In the genomic region with DNA sequence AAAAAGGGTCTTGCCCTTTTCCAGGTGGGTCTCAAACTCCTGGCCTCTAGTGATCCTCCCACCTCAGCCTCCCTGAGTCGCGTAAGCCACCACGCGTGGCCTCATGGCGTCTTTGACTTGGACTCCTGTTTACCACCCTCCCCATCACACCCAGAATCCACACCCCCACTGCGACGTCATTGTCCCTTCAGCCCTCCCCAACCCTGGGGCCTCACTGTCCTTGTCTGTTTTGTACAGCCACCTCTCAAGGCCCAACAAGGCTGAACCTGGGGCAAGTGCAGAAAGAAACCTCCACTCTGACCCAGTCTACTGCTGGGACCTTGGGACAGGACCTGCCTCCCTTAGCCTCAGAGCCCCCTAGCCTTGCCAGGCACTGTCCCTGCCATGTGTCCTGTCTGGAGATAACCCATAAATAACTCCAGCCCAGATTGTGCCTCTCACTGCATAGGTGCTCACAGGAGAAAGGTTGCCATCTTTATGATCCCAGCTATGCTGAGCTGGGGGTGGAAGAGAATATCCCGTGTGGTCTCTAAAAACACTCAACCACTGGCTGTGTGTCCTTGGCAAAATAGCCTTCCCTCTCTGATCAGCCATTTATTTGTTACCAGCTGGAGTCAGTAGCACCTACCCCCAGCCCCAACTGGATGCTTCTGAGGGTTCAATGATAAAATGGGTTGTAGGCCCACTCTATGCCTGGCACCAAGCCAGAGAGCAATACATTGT, we compare ENCODE assay signal across 10 cellular contexts. TPM values are rescaled to one million over a fixed set of nuclear protein-coding genes. Genes with fewer than 3 reads are reported as not detected.
DNase-seq lines count a peak whose midpoint lies in the region; ATAC-seq and TF ChIP-seq lines count a peak whose summit lies in the region.
"Had no signal": no experiment of that assay in that cellular context is flagged by ENCODE, and none has a peak within 500 bp of the region (broad histone marks: within the 10 kb centered on the region; RNA-seq: fewer than 3 reads in every experiment).

No MANE protein-coding gene starts in this region.

- H3K27ac Mint-ChIP-seq in CD8-positive, alpha-beta memory T cell, result peak overlapping the region in 7 of 8 donors; percentile 34 to 90 (median 78)
- H3K27ac Mint-ChIP-seq in brain, result peak overlapping the region in 3 of 5 experiments; percentile 35 to 78 (median 41)

- no peaks in the 10 kb centered on the region for H3K27me3 ChIP-seq in CD8-positive, alpha-beta memory T cell (ENCODE audit: insufficient read depth, low read length, poor library complexity, severe bottlenecking)
- H3K27me3 ChIP-seq in H7 (ENCODE audit: control insufficient read depth, insufficient read depth, low read length) (peaks cover 16% of the 10 kb centered on the region), osteoblast (ENCODE audit: insufficient read depth, low read length) (no peaks in the 10 kb centered on the region)
- H3K27me3 ChIP-seq: body of pancreas had no signal

- no peaks in the 10 kb centered on the region for H4K20me1 ChIP-seq in osteoblast (ENCODE audit: insufficient read depth, low read length)

- no peaks in the 10 kb centered on the region for H3K9me3 ChIP-seq in CD8-positive, alpha-beta memory T cell (ENCODE audit: low read length)
- no peaks in the 10 kb centered on the region for H3K9me3 ChIP-seq in osteoblast (ENCODE audit: low read depth, low read length)
- H3K9me3 ChIP-seq: body of pancreas, mucosa of descending colon had no signal

- peak overlapping the region in 2 of 7 donors; percentile 54 to 58 for H3K4me3 Mint-ChIP-seq in CD8-positive, alpha-beta memory T cell
- no peak overlapping the region for H3K4me3 Mint-ChIP-seq in brain

- TF ChIP-seq CTCF in brain (conservative IDR thresholded peaks at IDR 0.05), result no peak
- no peak for TF ChIP-seq CTCF in osteoblast (IDR thresholded peaks at IDR 0.05; ENCODE audit: extremely low read depth, low read depth, low read length)
- no peak for TF ChIP-seq CTCF in omental fat pad (IDR thresholded peaks at IDR 0.05)

- H3K36me3 Mint-ChIP-seq in CD8-positive, alpha-beta memory T cell, result peaks cover 0 to 25% (median 2%) of the 10 kb centered on the region in 3 donors
- H3K36me3 Mint-ChIP-seq in brain, result peaks cover 48% of the 10 kb centered on the region

- H3K9me3 Mint-ChIP-seq in CD8-positive, alpha-beta memory T cell, result no peaks in the 10 kb centered on the region
- peaks cover 0 to 3% (median 0%) of the 10 kb centered on the region in 5 experiments for H3K9me3 Mint-ChIP-seq in brain

- peaks cover 9% of the 10 kb centered on the region for H3K4me1 ChIP-seq in CD8-positive, alpha-beta memory T cell (ENCODE audit: insufficient read depth, low read length)
- H3K4me1 ChIP-seq in osteoblast (ENCODE audit: insufficient read depth, low read length), result peaks cover 23% of the 10 kb centered on the region

- peaks cover 4% of the 10 kb centered on the region for H3K79me2 ChIP-seq in osteoblast (ENCODE audit: insufficient read depth, low read length)

- no peak overlapping the region for H3K4me2 ChIP-seq in osteoblast (ENCODE audit: insufficient read depth, low read length)

- no peak for ATAC-seq in omental fat pad (ENCODE audit: low FRiP score)
- ATAC-seq: body of pancreas, mucosa of descending colon had no signal

- no peak for DNase-seq in CD8-positive, alpha-beta memory T cell
- peak; percentile 24 for DNase-seq in H7
- peak; percentile 85 for DNase-seq in osteoblast (ENCODE audit: insufficient read length, low spot score, missing footprints)
- no peak for DNase-seq in omental fat pad (ENCODE audit: low spot score)
- DNase-seq in GM19240 (ENCODE audit: insufficient read length, low spot score), result no peak
- no peak for DNase-seq in activated gamma-delta T cell treated with Interleukin-2 at 50 U/mL for 16 hours
- DNase-seq: mucosa of descending colon, NCI-H187 had no signal

- H3K27me3 Mint-ChIP-seq in CD8-positive, alpha-beta memory T cell, result no peaks in the 10 kb centered on the region
- H3K27me3 Mint-ChIP-seq in brain, result peaks cover 21% of the 10 kb centered on the region

- CTCF ChIA-PET in CD8-positive, alpha-beta memory T cell (lab: Charles Lee), result interaction anchor here (1.0 to 2.5 kb wide), 4 partner anchors 13 to 114 kb away, joined by 3 to 7 read pairs (median 4); no protein-coding TSS in a partner anchor

- no peak overlapping the region for H3K27ac ChIP-seq in CD8-positive, alpha-beta memory T cell (ENCODE audit: low read depth, low read length)
- H3K27ac ChIP-seq in osteoblast (ENCODE audit: low read depth, low read length), result no peak overlapping the region

- no peak overlapping the region for H3K4me3 ChIP-seq in CD8-positive, alpha-beta memory T cell (ENCODE audit: low read length)
- H3K4me3 ChIP-seq in H7 (ENCODE audit: insufficient read depth, low read depth, low read length) (no peak overlapping the region), osteoblast (ENCODE audit: insufficient read depth, low read length) (no peak overlapping the region)
- H3K4me3 ChIP-seq: body of pancreas, mucosa of descending colon had no signal

- POLR2A ChIA-PET in CD8-positive, alpha-beta memory T cell (lab: Charles Lee), result no interaction called here

- no peak overlapping the region for H2AFZ ChIP-seq in osteoblast (ENCODE audit: low read length)

- H3K36me3 ChIP-seq in CD8-positive, alpha-beta memory T cell (ENCODE audit: insufficient read depth, low read length), result no peaks in the 10 kb centered on the region
- H3K36me3 ChIP-seq in H7 (replicated peaks; ENCODE audit: control insufficient read depth, insufficient read depth, low read length) (peaks cover 1% of the 10 kb centered on the region), osteoblast (ENCODE audit: insufficient read depth, low read length) (peaks cover 24% of the 10 kb centered on the region)

- peaks cover 0 to 20% (median 11%) of the 10 kb centered on the region in 3 donors for H3K4me1 Mint-ChIP-seq in CD8-positive, alpha-beta memory T cell
- H3K4me1 Mint-ChIP-seq in brain, result peaks cover 7% of the 10 kb centered on the region

RNA-seq across cellular contexts. Expression of a gene that starts 1.8 kb away (rescaled TPM):
- 10 to 100 TPM; 33.3 to 34.5 TPM for total RNA-seq in CD8-positive, alpha-beta memory T cell
- polyA plus RNA-seq in CD8-positive, alpha-beta memory T cell, result 10.9 TPM
- total RNA-seq in H7 (2014; rRNA removed; shearing (Covaris generic)), result 47.3 and 53.4 TPM in 2 replicates
- polyA plus RNA-seq in brain (ENCODE audit: insufficient read depth, low read depth, low replicate concordance), result 55.7 TPM
- total RNA-seq in osteoblast, result 110 and 126 TPM in 2 replicates
- total RNA-seq in omental fat pad, result 100 to 1,000 TPM in 2 of 4 donors, 10 to 100 TPM in 2; 74.8 to 466 (median 148) TPM

RNA-seq across cellular contexts. Expression of a gene that starts 18.8 kb away (rescaled TPM):
- total RNA-seq in CD8-positive, alpha-beta memory T cell, result 10 to 100 TPM; 17.7 to 17.9 TPM
- 5.7 TPM for polyA plus RNA-seq in CD8-positive, alpha-beta memory T cell
- total RNA-seq in H7 (2014; rRNA removed; shearing (Covaris generic)), result 26.7 and 29.0 TPM in 2 replicates
- polyA plus RNA-seq in brain (ENCODE audit: insufficient read depth, low read depth, low replicate concordance), result 30.0 TPM
- total RNA-seq in osteoblast (25.7 and 28.0 TPM in 2 replicates), omental fat pad (10 to 100 TPM in 1 of 4 donors, 1 to 10 TPM in 3; 6.3 to 11.7 (median 7.4) TPM)

RNA-seq across cellular contexts. Expression of a gene that starts 21.3 kb away (rescaled TPM):
- 10 to 100 TPM; 24.2 to 24.6 TPM for total RNA-seq in CD8-positive, alpha-beta memory T cell
- polyA plus RNA-seq in CD8-positive, alpha-beta memory T cell, result 12.6 TPM
- total RNA-seq in H7 (2014; rRNA removed; shearing (Covaris generic)), result 29.2 and 45.0 TPM in 2 replicates
- polyA plus RNA-seq in brain (ENCODE audit: insufficient read depth, low read depth, low replicate concordance), result 19.0 TPM
- total RNA-seq in osteoblast (8.3 and 9.4 TPM in 2 replicates), omental fat pad (10 to 100 TPM; 19.6 to 29.7 (median 22.5) TPM)

RNA-seq across cellular contexts. Expression of a gene that starts 32.1 kb away (rescaled TPM):
- 1 to 10 TPM; 2.9 to 3.8 TPM for total RNA-seq in CD8-positive, alpha-beta memory T cell
- 0.59 TPM for polyA plus RNA-seq in CD8-positive, alpha-beta memory T cell
- total RNA-seq in H7 (2014; rRNA removed; shearing (Covaris generic)), result 6.1 and 8.6 TPM in 2 replicates
- polyA plus RNA-seq in brain (ENCODE audit: insufficient read depth, low read depth, low replicate concordance), result 184 TPM
- total RNA-seq in osteoblast (0.72 and 1.8 TPM in 2 replicates), omental fat pad (1 to 10 TPM in 1 of 4 donors, under 1 TPM in 1, not detected in 2; 0.63 to 2.0 TPM)

RNA-seq across cellular contexts. Expression of a gene that starts 54.5 kb away (rescaled TPM):
- total RNA-seq in CD8-positive, alpha-beta memory T cell, result not detected
- polyA plus RNA-seq in CD8-positive, alpha-beta memory T cell, result not detected
- 0.52 and 1.4 TPM in 2 replicates for total RNA-seq in H7 (2014; rRNA removed; shearing (Covaris generic))
- 0.25 TPM for polyA plus RNA-seq in brain (ENCODE audit: insufficient read depth, low read depth, low replicate concordance)
- total RNA-seq in osteoblast, result under 0.01 TPM in 1 of 2 replicates, not detected in the other
- 1 to 10 TPM in 1 of 4 donors, under 1 TPM in 2, not detected in 1; 0.12 to 1.5 (median 0.63) TPM for total RNA-seq in omental fat pad

Comparison
In these comparisons a context has a peak if more than half of its experiments do, and no peak if none do; other contexts are left out.
1. DNase-seq: peak in H7 (single experiment) and osteoblast (single experiment); none in CD8-positive, alpha-beta memory T cell (0 of 5), omental fat pad (single experiment), GM19240 (single experiment) and activated gamma-delta T cell treated with Interleukin-2 at 50 U/mL for 16 hours (single experiment).